Comparison of ENCODE assay signal across 1 cellular context in the genomic region with DNA sequence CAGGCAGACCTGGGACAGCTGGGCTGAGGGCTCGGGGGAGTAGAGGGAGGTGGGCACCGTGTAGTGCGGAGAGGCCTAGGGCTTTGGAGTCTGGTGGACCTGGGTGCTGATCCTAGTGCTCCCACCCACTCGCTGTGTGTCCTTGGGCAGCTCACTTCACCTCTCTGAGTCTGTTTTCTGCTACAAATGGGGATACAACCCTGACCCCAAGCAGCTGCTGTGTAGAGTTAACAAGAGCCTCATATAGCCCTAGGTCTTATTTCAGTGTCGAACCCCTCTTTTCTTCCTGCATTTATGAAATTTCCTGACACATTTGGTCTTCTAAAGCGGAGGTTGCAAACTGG.
TF ChIP-seq lines count a peak whose summit lies in the region.

No MANE protein-coding gene starts in this region.

TF ChIP-seq in GM12878, 131 proteins besides CTCF, POLR2A, EP300 and RAD21:
- TF ChIP-seq IKZF2 (IDR thresholded peaks at IDR 0.05), result peak in 1 of 2 experiments; percentile 30; a peak in 1 of 4 replicates
- no peak for TF ChIP-seq SPI1 (IDR thresholded peaks at IDR 0.05; ENCODE audit: borderline replicate concordance, insufficient read depth, low read depth, low read length)
- TF ChIP-seq, protein P1, sequence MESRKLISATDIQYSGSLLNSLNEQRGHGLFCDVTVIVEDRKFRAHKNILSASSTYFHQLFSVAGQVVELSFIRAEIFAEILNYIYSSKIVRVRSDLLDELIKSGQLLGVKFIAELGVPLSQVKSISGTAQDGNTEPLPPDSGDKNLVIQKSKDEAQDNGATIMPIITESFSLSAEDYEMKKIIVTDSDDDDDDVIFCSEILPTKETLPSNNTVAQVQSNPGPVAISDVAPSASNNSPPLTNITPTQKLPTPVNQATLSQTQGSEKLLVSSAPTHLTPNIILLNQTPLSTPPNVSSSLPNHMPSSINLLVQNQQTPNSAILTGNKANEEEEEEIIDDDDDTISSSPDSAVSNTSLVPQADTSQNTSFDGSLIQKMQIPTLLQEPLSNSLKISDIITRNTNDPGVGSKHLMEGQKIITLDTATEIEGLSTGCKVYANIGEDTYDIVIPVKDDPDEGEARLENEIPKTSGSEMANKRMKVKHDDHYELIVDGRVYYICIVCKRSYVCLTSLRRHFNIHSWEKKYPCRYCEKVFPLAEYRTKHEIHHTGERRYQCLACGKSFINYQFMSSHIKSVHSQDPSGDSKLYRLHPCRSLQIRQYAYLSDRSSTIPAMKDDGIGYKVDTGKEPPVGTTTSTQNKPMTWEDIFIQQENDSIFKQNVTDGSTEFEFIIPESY (IDR thresholded peaks at IDR 0.05), result no peak
- no peak for TF ChIP-seq TCF7 (IDR thresholded peaks at IDR 0.05; ENCODE audit: borderline replicate concordance)
- TF ChIP-seq SMARCA5 (IDR thresholded peaks at IDR 0.05), result peak; percentile 67; the same call in 1 of the 2 replicates
- no peak for TF ChIP-seq RELA (IDR thresholded peaks at IDR 0.05; ENCODE audit: borderline replicate concordance, partially characterized antibody)
- no peak for TF ChIP-seq SIN3A (IDR thresholded peaks at IDR 0.05; ENCODE audit: low read depth, low read length)
- no peak for TF ChIP-seq EGR1 (IDR thresholded peaks at IDR 0.05; ENCODE audit: borderline replicate concordance in 1 of 2, low read depth in 2 of 2, low read length in 2 of 2)
- no peak for TF ChIP-seq ZNF24 (IDR thresholded peaks at IDR 0.05)
- no peak for TF ChIP-seq USF1 (IDR thresholded peaks at IDR 0.05; ENCODE audit: borderline replicate concordance, extremely low read length, insufficient read depth, low read depth, low read length)
- TF ChIP-seq BMI1 (IDR thresholded peaks at IDR 0.05; ENCODE audit: borderline replicate concordance), result no peak
- TF ChIP-seq ZSCAN29 (IDR thresholded peaks at IDR 0.05), result no peak
- TF ChIP-seq HDAC2 (IDR thresholded peaks at IDR 0.05), result no peak
- TF ChIP-seq CHD2 (IDR thresholded peaks at IDR 0.05; ENCODE audit: borderline replicate concordance, low read depth, low read length), result no peak
- TF ChIP-seq GABPA (IDR thresholded peaks at IDR 0.05; ENCODE audit: low read depth), result no peak
- no peak for TF ChIP-seq E4F1 (IDR thresholded peaks at IDR 0.05; ENCODE audit: borderline replicate concordance, partially characterized antibody)
